9 cellular contexts compared by ENCODE assay signal in genomic region chr3:197718904-197719303, GRCh38. TPM values are rescaled to one million over a fixed set of nuclear protein-coding genes. Genes with fewer than 3 reads are reported as not detected.
A peak's percentile ranks its signal among the peaks of the same experiment; 100 is the strongest.
DNase-seq lines count a peak whose midpoint lies in the region; ATAC-seq and TF ChIP-seq lines count a peak whose summit lies in the region.
"Had no signal": no experiment of that assay in that cellular context is flagged by ENCODE, and none has a peak within 500 bp of the region (broad histone marks: within the 10 kb centered on the region; RNA-seq: fewer than 3 reads in every experiment).

No MANE protein-coding gene starts in this region.

- H3K9me3 Mint-ChIP-seq in activated naive CD4-positive, alpha-beta T cell treated with anti-CD3 and anti-CD28 coated beads, Interleukin-2, amount 50 U/mL, for 72 hours = peaks cover 0 to 9% of the 10 kb centered on the region in 2 donors
- H3K9me3 Mint-ChIP-seq in activated naive CD4-positive, alpha-beta T cell treated with anti-CD3 and anti-CD28 coated beads, Interleukin-2, amount 10 ng/mL, durations not matched to agents 7 days and 5 days = peaks cover 8% of the 10 kb centered on the region
- H3K9me3 Mint-ChIP-seq in natural killer cell = no peaks in the 10 kb centered on the region

- intact Hi-C loops in natural killer cell (cut with micrococcal nuclease) = no loop called here

- peak overlapping the region in 1 of 2 donors; percentile 4 for H3K27ac Mint-ChIP-seq in activated naive CD4-positive, alpha-beta T cell treated with anti-CD3 and anti-CD28 coated beads, Interleukin-2, amount 50 U/mL, for 72 hours
- no peak overlapping the region for H3K27ac Mint-ChIP-seq in activated naive CD4-positive, alpha-beta T cell treated with anti-CD3 and anti-CD28 coated beads, Interleukin-2, amount 10 ng/mL, durations not matched to agents 7 days and 5 days
- no peak overlapping the region for H3K27ac Mint-ChIP-seq in natural killer cell

- peaks cover 0 to 44% of the 10 kb centered on the region in 2 donors for H3K36me3 Mint-ChIP-seq in activated naive CD4-positive, alpha-beta T cell treated with anti-CD3 and anti-CD28 coated beads, Interleukin-2, amount 50 U/mL, for 72 hours
- peaks cover 39% of the 10 kb centered on the region for H3K36me3 Mint-ChIP-seq in activated naive CD4-positive, alpha-beta T cell treated with anti-CD3 and anti-CD28 coated beads, Interleukin-2, amount 10 ng/mL, durations not matched to agents 7 days and 5 days
- no peaks in the 10 kb centered on the region for H3K36me3 Mint-ChIP-seq in natural killer cell

- peaks cover 11% of the 10 kb centered on the region for H3K4me1 Mint-ChIP-seq in activated naive CD4-positive, alpha-beta T cell treated with anti-CD3 and anti-CD28 coated beads, Interleukin-2, amount 10 ng/mL, durations not matched to agents 7 days and 5 days
- peaks cover 0 to 11% of the 10 kb centered on the region in 2 donors for H3K4me1 Mint-ChIP-seq in natural killer cell

- CTCF ChIA-PET in activated naive CD4-positive, alpha-beta T cell treated with anti-CD3 and anti-CD28 coated beads, Interleukin-2, amount 10 ng/mL, durations not matched to agents 7 days and 5 days (lab: Charles Lee) = no interaction called here

- TF ChIP-seq CTCF in natural killer cell (IDR thresholded peaks at IDR 0.05) = no peak

- no peak overlapping the region for H3K4me3 Mint-ChIP-seq in activated naive CD4-positive, alpha-beta T cell treated with anti-CD3 and anti-CD28 coated beads, Interleukin-2, amount 10 ng/mL, durations not matched to agents 7 days and 5 days
- no peak overlapping the region for H3K4me3 Mint-ChIP-seq in natural killer cell

- peak; percentile 69 to 70 for ATAC-seq in activated naive CD4-positive, alpha-beta T cell treated with anti-CD3 and anti-CD28 coated beads, Interleukin-2, amount 50 U/mL, for 72 hours
- ATAC-seq in natural killer cell (no peak), HG02623 (IDR thresholded peaks at IDR 0.05; ENCODE audit: unreplicated experiment) (no peak)

- no peak for DNase-seq in activated naive CD4-positive, alpha-beta T cell treated with anti-CD3 and anti-CD28 coated beads, Interleukin-2, amount 50 U/mL, for 72 hours (ENCODE audit: low spot score in 2 of 2)
- no peak for DNase-seq in activated naive CD4-positive, alpha-beta T cell treated with anti-CD3 and anti-CD28 coated beads, Interleukin-2, amount 10 ng/mL, durations not matched to agents 7 days and 5 days
- peak; percentile 84 for DNase-seq in amniotic epithelial cell (ENCODE audit: low read depth)
- DNase-seq in iris pigment epithelial cell (ENCODE audit: low read depth) = peak; percentile 95
- DNase-seq in NCI-H2196 treated with DMSO at 0.1 percent for 48 hours (lab: John Stamatoyannopoulos, UW; ENCODE audit: unreplicated experiment) = no peak
- DNase-seq in natural killer cell = no peak
- no peak for DNase-seq in OCI-M1 (lab: John Stamatoyannopoulos, UW)
- DNase-seq: effector CD4-positive, alpha-beta T cell had no signal

- H3K27me3 Mint-ChIP-seq in activated naive CD4-positive, alpha-beta T cell treated with anti-CD3 and anti-CD28 coated beads, Interleukin-2, amount 10 ng/mL, durations not matched to agents 7 days and 5 days = no peaks in the 10 kb centered on the region
- H3K27me3 Mint-ChIP-seq in natural killer cell (ENCODE audit: low read depth in 2 of 2) = no peaks in the 10 kb centered on the region

RNA-seq across cellular contexts. Expression of gene RUBCN, which starts 17.8 kb away (rescaled TPM):
- total RNA-seq in activated naive CD4-positive, alpha-beta T cell treated with anti-CD3 and anti-CD28 coated beads, Interleukin-2, amount 50 U/mL, for 72 hours = 10 to 100 TPM; 26.0 to 49.3 TPM
- total RNA-seq in natural killer cell = 10 to 100 TPM; 51.2 to 58.5 (median 57.6) TPM

RNA-seq across cellular contexts. Expression of gene FYTTD1, which starts 30.8 kb away (rescaled TPM):
- total RNA-seq in activated naive CD4-positive, alpha-beta T cell treated with anti-CD3 and anti-CD28 coated beads, Interleukin-2, amount 50 U/mL, for 72 hours = 10 to 100 TPM; 23.1 to 29.4 TPM
- total RNA-seq in natural killer cell = 10 to 100 TPM; 58.0 to 75.6 (median 72.2) TPM

Comparison
In these comparisons a context has a peak if more than half of its experiments do, and no peak if none do; other contexts are left out.
1. ATAC-seq: peak in activated naive CD4-positive, alpha-beta T cell treated with anti-CD3 and anti-CD28 coated beads, Interleukin-2, amount 50 U/mL, for 72 hours (2 of 2); none in natural killer cell (0 of 3) and HG02623 (single experiment).
2. DNase-seq: peak in amniotic epithelial cell (single experiment) and iris pigment epithelial cell (single experiment); none in activated naive CD4-positive, alpha-beta T cell treated with anti-CD3 and anti-CD28 coated beads, Interleukin-2, amount 50 U/mL, for 72 hours (0 of 2), activated naive CD4-positive, alpha-beta T cell treated with anti-CD3 and anti-CD28 coated beads, Interleukin-2, amount 10 ng/mL, durations not matched to agents 7 days and 5 days (single experiment), NCI-H2196 treated with DMSO at 0.1 percent for 48 hours (single experiment), natural killer cell (single experiment) and OCI-M1 (single experiment).